In the genomic region with DNA sequence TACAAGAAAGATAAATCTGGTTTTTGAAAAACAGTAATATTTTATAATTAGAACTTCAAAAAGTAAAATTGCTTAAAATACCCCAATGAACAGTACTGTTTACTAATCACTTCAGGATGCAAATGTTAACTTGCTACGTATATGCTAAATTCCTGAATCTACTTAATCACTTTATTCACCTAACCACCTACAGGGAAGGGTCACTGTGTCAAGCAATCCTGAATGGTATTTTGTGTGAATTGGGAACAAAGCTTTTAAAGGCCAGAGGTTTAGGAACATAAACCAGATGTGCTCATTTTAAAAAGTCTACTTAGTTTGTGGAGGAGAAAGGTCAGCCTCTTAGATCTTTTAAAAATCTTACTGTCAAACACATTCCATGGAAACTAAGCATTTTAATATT, we compare ENCODE assay signal across 16 cellular contexts.
A peak's percentile ranks its signal among the peaks of the same experiment; 100 is the strongest.
DNase-seq lines count a peak whose midpoint lies in the region; ATAC-seq, FAIRE-seq and TF ChIP-seq lines count a peak whose summit lies in the region.
"Had no signal": no experiment of that assay in that cellular context is flagged by ENCODE, and none has a peak within 500 bp of the region (broad histone marks: within the 10 kb centered on the region; RNA-seq: fewer than 3 reads in every experiment).

No MANE protein-coding gene starts in this region.

- H3K4me3 Mint-ChIP-seq in mesothelial cell of epicardium: no peak overlapping the region

- peaks cover 18% of the 10 kb centered on the region for H3K4me1 ChIP-seq in A549
- H3K4me1 ChIP-seq in HUES64 (ENCODE audit: insufficient read depth, low read length): peaks cover 31% of the 10 kb centered on the region
- peaks cover 18% of the 10 kb centered on the region for H3K4me1 ChIP-seq in iPS-18a (ENCODE audit: control insufficient read depth, low read depth, low read length)

- TF ChIP-seq EP300 in A549 (IDR thresholded peaks at IDR 0.05): no peak

- H3K27me3 ChIP-seq in HUES64 (ENCODE audit: insufficient read depth, low read length) (no peaks in the 10 kb centered on the region), iPS-18a (ENCODE audit: control insufficient read depth, insufficient read depth, low read length) (no peaks in the 10 kb centered on the region)

- H3K4me2 ChIP-seq in A549: peak overlapping the region; percentile 43

- intact Hi-C loops in left ventricle myocardium superior (cut with micrococcal nuclease): no loop called here

- TF ChIP-seq POLR2A in A549 (IDR thresholded peaks at IDR 0.05; ENCODE audit: low read length): no peak

- H3K4me1 Mint-ChIP-seq in mesothelial cell of epicardium: peaks cover 15% of the 10 kb centered on the region

- CTCF ChIA-PET in A549 (lab: Yijun Ruan, JAX): no interaction called here

- TF ChIP-seq CTCF in A549 (IDR thresholded peaks at IDR 0.05) (no peak), mesothelial cell of epicardium (IDR thresholded peaks at IDR 0.05; ENCODE audit: unreplicated experiment) (no peak)

- no peak overlapping the region for H3K9ac ChIP-seq in HUES64 (ENCODE audit: low read depth, low read length)
- H3K9ac ChIP-seq in iPS-18a (ENCODE audit: low read length): no peak overlapping the region

- no peaks in the 10 kb centered on the region for H3K36me3 Mint-ChIP-seq in mesothelial cell of epicardium

- FAIRE-seq in A549 (lab: Jason Lieb, UNC): no peak

- H3K4me3 ChIP-seq in A549 (no peak overlapping the region), HUES64 (ENCODE audit: low read length) (no peak overlapping the region), iPS-18a (ENCODE audit: low read length) (no peak overlapping the region)

- H3K9me3 Mint-ChIP-seq in mesothelial cell of epicardium: peaks cover 9% of the 10 kb centered on the region

- no peaks in the 10 kb centered on the region for H3K36me3 ChIP-seq in HUES64 (ENCODE audit: insufficient read depth, low read length)
- no peaks in the 10 kb centered on the region for H3K36me3 ChIP-seq in iPS-18a (ENCODE audit: control insufficient read depth, low read depth, low read length)

- no peak overlapping the region for H3K27ac ChIP-seq in A549
- H3K27ac ChIP-seq in HUES64 (ENCODE audit: low read depth, low read length): peak overlapping the region; percentile 72; the same call in 1 of the 2 replicates
- peak overlapping the region; percentile 37 for H3K27ac ChIP-seq in iPS-18a (ENCODE audit: low read length)

- ATAC-seq in A549 (no peak), left ventricle myocardium superior (no peak)
- ATAC-seq in activated CD4-positive, CD25-positive, alpha-beta regulatory T cell treated with anti-CD3 and anti-CD28 coated beads, Interleukin-2, amount 50 U/mL, for 24 hours: no peak
- ATAC-seq: Right ventricle myocardium inferior, SK-N-SH treated with all-trans-retinoic acid at 6 μM for 48 hours had no signal

- DNase-seq in A549 (ENCODE audit: low read depth in 1 of 2, low spot score in 1 of 2) (no peak), mesothelial cell of epicardium (ENCODE audit: low spot score in 2 of 2, unreplicated experiment in 2 of 2) (no peak), SW 1271 (lab: John Stamatoyannopoulos, UW) (no peak), left ventricle myocardium superior (no peak), HK-2 (ENCODE audit: unreplicated experiment) (no peak)
- DNase-seq: C1 segment of cervical spinal cord, HCEC 1CT, KG1, NCI-H1092 treated with DMSO at 0.1 percent for 48 hours, NCI-H1694 treated with DMSO at 0.1 percent for 48 hours, NCI-H446 had no signal

- 31% methylated on average over 1 of the region's 1 CpG for WGBS in A549 (ENCODE audit: missing lambda C conversion rate)
- WGBS in HUES64: 7% methylated on average over 1 of the region's 1 CpG

- no peak for TF ChIP-seq RAD21 in A549 (conservative IDR thresholded peaks at IDR 0.05 in 1 of 2, IDR thresholded peaks at IDR 0.05 in 1 of 2)

- POLR2A ChIA-PET in A549 (lab: Yijun Ruan, JAX): no interaction called here

- H3K27ac Mint-ChIP-seq in mesothelial cell of epicardium: peak overlapping the region; percentile 43

- no peaks in the 10 kb centered on the region for H3K9me3 ChIP-seq in A549
- H3K9me3 ChIP-seq in HUES64 (ENCODE audit: insufficient read depth, low read depth, low read length): no peaks in the 10 kb centered on the region
- H3K9me3 ChIP-seq in iPS-18a (ENCODE audit: control insufficient read depth, low read depth, low read length): no peaks in the 10 kb centered on the region

- H3K27me3 Mint-ChIP-seq in mesothelial cell of epicardium (ENCODE audit: low read depth): no peaks in the 10 kb centered on the region

TF ChIP-seq in A549, 52 proteins besides CTCF, POLR2A, EP300 and RAD21:
- TF ChIP-seq PBX3 (IDR thresholded peaks at IDR 0.05): no peak
TF ChIP-seq in A549: peak in this region for 0.

Comparison
In these comparisons a context has a peak if more than half of its experiments do, and no peak if none do; other contexts are left out.
1. H3K27ac ChIP-seq: peak in HUES64 (single experiment) and iPS-18a (single experiment); none in A549 (0 of 2).